In genomic region chr12:107317751-107318553, GRCh38 we compare ENCODE assay signal across 8 cellular contexts.
DNase-seq lines count a peak whose midpoint lies in the region; ATAC-seq, FAIRE-seq and TF ChIP-seq lines count a peak whose summit lies in the region.

No MANE protein-coding gene starts in this region.

- no peaks in the 10 kb centered on the region for H3K36me3 ChIP-seq in HUES64 (ENCODE audit: insufficient read depth, low read length)

- H3K27me3 Mint-ChIP-seq in neural crest cell (ENCODE audit: low read depth), result peaks cover 95% of the 10 kb centered on the region
- H3K27me3 Mint-ChIP-seq in stimulated activated naive CD8-positive, alpha-beta T cell treated with anti-CD3 and anti-CD28 coated beads, Interleukin-15, Interleukin-2, amounts not matched to agents 100 ng/mL and 50 ng/mL, for 24 hours, result peaks cover 25% of the 10 kb centered on the region

- H3K4me1 Mint-ChIP-seq in neural crest cell, result peaks cover 23% of the 10 kb centered on the region
- peaks cover 41% of the 10 kb centered on the region for H3K4me1 Mint-ChIP-seq in stimulated activated naive CD8-positive, alpha-beta T cell treated with anti-CD3 and anti-CD28 coated beads, Interleukin-15, Interleukin-2, amounts not matched to agents 100 ng/mL and 50 ng/mL, for 24 hours (ENCODE audit: low read depth)

- no peaks in the 10 kb centered on the region for H3K36me3 Mint-ChIP-seq in neural crest cell (ENCODE audit: low read depth)
- peaks cover 5% of the 10 kb centered on the region for H3K36me3 Mint-ChIP-seq in stimulated activated naive CD8-positive, alpha-beta T cell treated with anti-CD3 and anti-CD28 coated beads, Interleukin-15, Interleukin-2, amounts not matched to agents 100 ng/mL and 50 ng/mL, for 24 hours (ENCODE audit: low read depth)

- peak overlapping the region; percentile 64 for H3K4me3 ChIP-seq in HUES64 (ENCODE audit: low read length)

- no peaks in the 10 kb centered on the region for H3K9me3 Mint-ChIP-seq in neural crest cell
- no peaks in the 10 kb centered on the region for H3K9me3 Mint-ChIP-seq in stimulated activated naive CD8-positive, alpha-beta T cell treated with anti-CD3 and anti-CD28 coated beads, Interleukin-15, Interleukin-2, amounts not matched to agents 100 ng/mL and 50 ng/mL, for 24 hours

- peaks cover 67% of the 10 kb centered on the region for H3K27me3 ChIP-seq in HUES64 (ENCODE audit: insufficient read depth, low read length)

- peak; percentile 12 for FAIRE-seq in RCC 7860 (lab: Jason Lieb, UNC)

- peak overlapping the region; percentile 48; the same call in 1 of the 2 replicates for H3K9ac ChIP-seq in HUES64 (ENCODE audit: low read depth, low read length)

- peak overlapping the region; percentile 29 for H3K27ac Mint-ChIP-seq in neural crest cell (ENCODE audit: unreplicated experiment)
- peak overlapping the region; percentile 52 for H3K27ac Mint-ChIP-seq in stimulated activated naive CD8-positive, alpha-beta T cell treated with anti-CD3 and anti-CD28 coated beads, Interleukin-15, Interleukin-2, amounts not matched to agents 100 ng/mL and 50 ng/mL, for 24 hours

- H3K4me1 ChIP-seq in HUES64 (ENCODE audit: insufficient read depth, low read length), result peaks cover 4% of the 10 kb centered on the region

- DNase-seq in COR-L47 (lab: John Stamatoyannopoulos, UW) (peak; percentile 91), RCC 7860 (ENCODE audit: low spot score) (peak; percentile 62), fibroblast of the conjunctiva (ENCODE audit: low read depth) (peak; percentile 43), neural crest cell (ENCODE audit: low read depth, low spot score) (peak; percentile 72)
- peak; percentile 79 for DNase-seq in activated effector memory CD4-positive, alpha-beta T cell treated with Interleukin-2 at 50 U/mL for 16 hours

- H3K4me3 Mint-ChIP-seq in neural crest cell, result peak overlapping the region; percentile 98
- peak overlapping the region; percentile 87 for H3K4me3 Mint-ChIP-seq in stimulated activated naive CD8-positive, alpha-beta T cell treated with anti-CD3 and anti-CD28 coated beads, Interleukin-15, Interleukin-2, amounts not matched to agents 100 ng/mL and 50 ng/mL, for 24 hours

- no peak overlapping the region for H3K27ac ChIP-seq in HUES64 (ENCODE audit: low read depth, low read length)

- WGBS in HUES64, result under 1% methylated on average over 58 of the region's 58 CpGs

- no peak for ATAC-seq in GM21367 (IDR thresholded peaks at IDR 0.05; ENCODE audit: unreplicated experiment)

- H3K9me3 ChIP-seq in HUES64 (ENCODE audit: insufficient read depth, low read depth, low read length), result no peaks in the 10 kb centered on the region

- peak; percentile 59 for TF ChIP-seq CTCF in neural crest cell (conservative IDR thresholded peaks at IDR 0.05)
